Comparison of ENCODE assay signal across 15 cellular contexts in the genomic region with DNA sequence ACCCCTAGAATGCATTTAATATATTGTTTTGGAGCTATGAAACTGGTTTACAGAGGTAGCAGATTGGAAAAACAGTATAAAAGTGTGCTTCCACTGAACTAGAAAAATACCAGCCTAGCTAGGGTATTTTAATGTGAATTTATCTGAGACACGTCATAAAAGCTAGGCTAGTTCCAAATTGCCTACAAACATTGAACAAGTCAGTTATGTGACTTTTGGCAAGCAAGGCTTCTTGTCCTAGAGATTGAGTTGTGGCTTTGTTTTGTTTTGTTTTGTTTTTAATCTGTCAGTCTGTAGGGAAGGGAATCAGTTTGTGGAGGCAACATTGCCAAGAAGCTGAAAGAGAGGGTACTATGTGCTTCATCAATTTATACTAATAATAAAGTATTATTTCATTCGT.
"Had no signal": no experiment of that assay in that cellular context is flagged by ENCODE, and none has a peak within 500 bp of the region (broad histone marks: within the 10 kb centered on the region; RNA-seq: fewer than 3 reads in every experiment).

No MANE protein-coding gene starts in this region.

- ATAC-seq: psoas muscle; sciatic nerve; stimulated activated naive CD8-positive, alpha-beta T cell treated with anti-CD3 and anti-CD28 coated beads, Interleukin-15, Interleukin-2, amounts not matched to agents 100 U/mL and 50 U/mL, for 24 hours; T-helper 17 cell had no signal

- H3K36me3 ChIP-seq: brain microvascular endothelial cell, esophagus muscularis mucosa, tibial artery, uterus had no signal

- H3K4me3 ChIP-seq: esophagus muscularis mucosa, psoas muscle, tibial artery, uterus had no signal

- H3K27me3 ChIP-seq: brain microvascular endothelial cell, esophagus muscularis mucosa, tibial artery, uterus had no signal

- H3K4me3 Mint-ChIP-seq: activated naive CD4-positive, alpha-beta T cell treated with anti-CD3 and anti-CD28 coated beads, Interleukin-2, amount 50 U/mL, for 24 hours; activated T-cell treated with anti-CD3 and anti-CD28 coated beads, Interleukin-2, amount 50 U/mL, for 24 hours; T-helper 17 cell had no signal

- H3K27ac Mint-ChIP-seq: activated naive CD4-positive, alpha-beta T cell treated with anti-CD3 and anti-CD28 coated beads, Interleukin-2, amount 50 U/mL, for 24 hours; activated T-cell treated with anti-CD3 and anti-CD28 coated beads, Interleukin-2, amount 50 U/mL, for 24 hours; T-helper 17 cell had no signal

- H3K9me3 Mint-ChIP-seq: activated naive CD4-positive, alpha-beta T cell treated with anti-CD3 and anti-CD28 coated beads, Interleukin-2, amount 50 U/mL, for 24 hours; activated T-cell treated with anti-CD3 and anti-CD28 coated beads, Interleukin-2, amount 50 U/mL, for 24 hours had no signal

- H3K27ac ChIP-seq: brain microvascular endothelial cell, esophagus muscularis mucosa, psoas muscle, tibial artery, uterus had no signal

- H3K9me3 ChIP-seq: esophagus muscularis mucosa, psoas muscle, tibial artery, uterus had no signal

- DNase-seq: activated CD4-positive, alpha-beta T cell treated with anti-CD3 and anti-CD28 coated beads, Interleukin-2, amount 50 U/mL, for 4 hours; activated effector memory CD4-positive, alpha-beta T cell treated with Interleukin-2 at 50 U/mL for 16 hours; activated T-cell treated with anti-CD3 and anti-CD28 coated beads, Interleukin-2, amount 50 U/mL, for 24 hours; brain microvascular endothelial cell; cerebellar nuclear complex; foreskin melanocyte; psoas muscle; stimulated activated CD4-positive, alpha-beta T cell treated with anti-CD3 and anti-CD28 coated beads, Interleukin-12 subunit alpha, Interleukin-12 subunit beta, amount 100 ng/mL, for 4 hours; stimulated activated naive CD8-positive, alpha-beta T cell treated with anti-CD3 and anti-CD28 coated beads, Interleukin-15, Interleukin-2, amounts not matched to agents 100 U/mL and 50 U/mL, for 24 hours; T-helper 17 cell; tibial artery; uterus had no signal
